In genomic region chr22:44850946-44851345, GRCh38 we compare ENCODE assay signal across 27 cellular contexts.
"Had no signal": no experiment of that assay in that cellular context is flagged by ENCODE, and none has a peak within 500 bp of the region (broad histone marks: within the 10 kb centered on the region; RNA-seq: fewer than 3 reads in every experiment).

No MANE protein-coding gene starts in this region.

- DNase-seq: activated CD4-positive, alpha-beta memory T cell treated with anti-CD3 and anti-CD28 coated beads, Interleukin-2, amount 10 ng/mL, durations not matched to agents 7 days and 5 days; activated CD4-positive, alpha-beta T cell treated with anti-CD3 and anti-CD28 coated beads, Interleukin-2, amount 10 ng/mL, durations not matched to agents 24 days and 14 days; activated CD8-positive, alpha-beta memory T cell treated with anti-CD3 and anti-CD28 coated beads, Interleukin-2, amount 50 U/mL, for 48 hours; activated T-cell treated with anti-CD3 and anti-CD28 coated beads, Interleukin-2, amount 50 U/mL, for 24 hours; body of pancreas; effector CD4-positive, alpha-beta T cell; esophagus squamous epithelium; foreskin melanocyte; heart right ventricle; left ventricle myocardium inferior; mesendoderm; natural killer cell; occipital lobe; right cardiac atrium; stimulated activated CD4-positive, alpha-beta T cell treated with anti-CD3 and anti-CD28 coated beads, Interleukin-2, amount 100 ng/mL, for 48 hours; stimulated activated naive CD4-positive, alpha-beta T cell treated with Interleukin-2 at 50 U/mL for 16 hours; T-helper 1 cell had no signal

- H3K36me3 ChIP-seq: adrenal gland, heart right ventricle, left ventricle myocardium inferior, neural progenitor cell had no signal

- H3K27ac Mint-ChIP-seq: activated CD4-positive, alpha-beta memory T cell treated with anti-CD3 and anti-CD28 coated beads, Interleukin-2, amount 10 ng/mL, durations not matched to agents 7 days and 5 days; activated CD4-positive, alpha-beta T cell treated with anti-CD3 and anti-CD28 coated beads, Interleukin-2, amount 10 ng/mL, durations not matched to agents 24 days and 14 days; activated T-cell treated with anti-CD3 and anti-CD28 coated beads, Interleukin-2, amount 50 U/mL, for 24 hours; dendritic cell treated with granulocyte-macrophage colony-stimulating factor and Interleukin-4, amounts not matched to agents 40 ng/mL and 50 ng/mL, for 4 days; natural killer cell; neural progenitor cell had no signal

- H3K4me1 Mint-ChIP-seq: natural killer cell had no signal

- H3K9me3 ChIP-seq: adrenal gland, body of pancreas, esophagus squamous epithelium, heart right ventricle, left ventricle myocardium inferior, tibial nerve had no signal

- H3K9me3 Mint-ChIP-seq: activated CD4-positive, alpha-beta memory T cell treated with anti-CD3 and anti-CD28 coated beads, Interleukin-2, amount 10 ng/mL, durations not matched to agents 7 days and 5 days; activated CD4-positive, alpha-beta T cell treated with anti-CD3 and anti-CD28 coated beads, Interleukin-2, amount 10 ng/mL, durations not matched to agents 24 days and 14 days; activated naive CD4-positive, alpha-beta T cell treated with anti-CD3 and anti-CD28 coated beads, Interleukin-2, amount 50 U/mL, for 72 hours; activated T-cell treated with anti-CD3 and anti-CD28 coated beads, Interleukin-2, amount 50 U/mL, for 24 hours; dendritic cell treated with granulocyte-macrophage colony-stimulating factor and Interleukin-4, amounts not matched to agents 40 ng/mL and 50 ng/mL, for 4 days; natural killer cell; T-helper 2 cell treated with Interferon-gamma antibody and Interleukin-4, amounts not matched to agents 5 μg/mL and 100 μg/mL, for 36 hours had no signal

- H3K79me2 ChIP-seq: parathyroid adenoma had no signal

- H3K4me3 ChIP-seq: adrenal gland, body of pancreas, esophagus squamous epithelium, heart right ventricle, left ventricle myocardium inferior, lung, neural progenitor cell, tibial nerve had no signal

- H3K4me3 Mint-ChIP-seq: activated CD4-positive, alpha-beta memory T cell treated with anti-CD3 and anti-CD28 coated beads, Interleukin-2, amount 10 ng/mL, durations not matched to agents 7 days and 5 days; activated CD4-positive, alpha-beta T cell treated with anti-CD3 and anti-CD28 coated beads, Interleukin-2, amount 10 ng/mL, durations not matched to agents 24 days and 14 days; activated T-cell treated with anti-CD3 and anti-CD28 coated beads, Interleukin-2, amount 50 U/mL, for 24 hours; dendritic cell treated with granulocyte-macrophage colony-stimulating factor and Interleukin-4, amounts not matched to agents 40 ng/mL and 50 ng/mL, for 4 days; natural killer cell; neural progenitor cell; T-helper 2 cell treated with Interferon-gamma antibody and Interleukin-4, amounts not matched to agents 5 μg/mL and 100 μg/mL, for 36 hours had no signal

- H3K27me3 ChIP-seq: adrenal gland, body of pancreas, esophagus squamous epithelium, neural progenitor cell, tibial nerve had no signal

- H2AFZ ChIP-seq: neural progenitor cell, parathyroid adenoma had no signal

- H3K36me3 Mint-ChIP-seq: activated naive CD4-positive, alpha-beta T cell treated with anti-CD3 and anti-CD28 coated beads, Interleukin-2, amount 50 U/mL, for 72 hours; natural killer cell had no signal

- H3K27me3 Mint-ChIP-seq: activated CD4-positive, alpha-beta memory T cell treated with anti-CD3 and anti-CD28 coated beads, Interleukin-2, amount 10 ng/mL, durations not matched to agents 7 days and 5 days; activated CD4-positive, alpha-beta T cell treated with anti-CD3 and anti-CD28 coated beads, Interleukin-2, amount 10 ng/mL, durations not matched to agents 24 days and 14 days; activated T-cell treated with anti-CD3 and anti-CD28 coated beads, Interleukin-2, amount 50 U/mL, for 24 hours; dendritic cell treated with granulocyte-macrophage colony-stimulating factor and Interleukin-4, amounts not matched to agents 40 ng/mL and 50 ng/mL, for 4 days had no signal

- ATAC-seq: activated CD4-positive, CD25-positive, alpha-beta regulatory T cell treated with anti-CD3 and anti-CD28 coated beads, Interleukin-2, amount 50 U/mL, for 24 hours; activated naive CD4-positive, alpha-beta T cell treated with anti-CD3 and anti-CD28 coated beads, Interleukin-2, amount 50 U/mL, for 72 hours; body of pancreas; heart right ventricle; natural killer cell; right cardiac atrium had no signal

- H3K4me1 ChIP-seq: adrenal gland, body of pancreas, esophagus squamous epithelium, heart right ventricle, left ventricle myocardium inferior, neural progenitor cell, parathyroid adenoma, tibial nerve had no signal

- H3K4me2 ChIP-seq: neural progenitor cell had no signal

- H3K27ac ChIP-seq: adrenal gland, body of pancreas, epithelial cell of prostate, esophagus squamous epithelium, heart right ventricle, left ventricle myocardium inferior, neural progenitor cell, parathyroid adenoma, tibial nerve had no signal
